Comparison of ENCODE assay signal across 8 cellular contexts in genomic region chr14:103528512-103529382, GRCh38. TPM values are rescaled to one million over a fixed set of nuclear protein-coding genes. Genes with fewer than 3 reads are reported as not detected.
A peak's percentile ranks its signal among the peaks of the same experiment; 100 is the strongest.
DNase-seq lines count a peak whose midpoint lies in the region; ATAC-seq and TF ChIP-seq lines count a peak whose summit lies in the region.

Gene TRMT61A (plus strand): TSS chr14:103529196. CDS start chr14:103529979, 783 bp downstream.

- peaks cover 17% of the 10 kb centered on the region for H3K36me3 Mint-ChIP-seq in activated CD4-positive, alpha-beta T cell treated with anti-CD3 and anti-CD28 coated beads, Interleukin-2, amount 10 ng/mL, durations not matched to agents 24 days and 14 days (ENCODE audit: low read depth)

- H3K4me3 Mint-ChIP-seq in activated CD4-positive, alpha-beta T cell treated with anti-CD3 and anti-CD28 coated beads, Interleukin-2, amount 10 ng/mL, durations not matched to agents 24 days and 14 days = peak within 1 kb of the TSS; percentile 96

- peak within 1 kb of the TSS; percentile 98 for H3K27ac ChIP-seq in cingulate gyrus (ENCODE audit: low read depth, low read length)

- DNase-seq in GM10266 (ENCODE audit: extremely low spot score) (peak; percentile 96), NCI-H460 (ENCODE audit: extremely low read depth, low read depth) (peak; percentile 89), left colon (peak; percentile 88 to 94)
- DNase-seq in activated CD4-positive, alpha-beta T cell treated with anti-CD3 and anti-CD28 coated beads, Interleukin-2, amount 10 ng/mL, durations not matched to agents 24 days and 14 days = peak; percentile 92
- DNase-seq in stimulated activated CD4-positive, alpha-beta T cell treated with anti-CD3 and anti-CD28 coated beads, Interleukin-1b, Interleukin-23, amount 100 ng/mL, for 4 hours (ENCODE audit: low read depth in 2 of 2) = peak; percentile 72 to 74

- H3K27ac Mint-ChIP-seq in activated CD4-positive, alpha-beta T cell treated with anti-CD3 and anti-CD28 coated beads, Interleukin-2, amount 10 ng/mL, durations not matched to agents 24 days and 14 days = peak within 1 kb of the TSS; percentile 97

- intact Hi-C loops in activated CD4-positive, alpha-beta T cell treated with anti-CD3 and anti-CD28 coated beads, Interleukin-2, amount 10 ng/mL, durations not matched to agents 24 days and 14 days (cut with micrococcal nuclease) = loop anchor here (2.0 kb wide), 1 partner anchor 34 kb away; the partner anchor contains the start of genes BAG5 and COA8
- intact Hi-C loops in left colon (cut with DNase I, micrococcal nuclease) = no loop called here

- peaks cover 12% of the 10 kb centered on the region for H3K27me3 Mint-ChIP-seq in activated CD4-positive, alpha-beta T cell treated with anti-CD3 and anti-CD28 coated beads, Interleukin-2, amount 10 ng/mL, durations not matched to agents 24 days and 14 days

- no peak for TF ChIP-seq CTCF in GM10266 (IDR thresholded peaks at IDR 0.05; ENCODE audit: control insufficient read depth, insufficient read depth, low read depth, missing control alignments)

- peak; percentile 42 for ATAC-seq in HG03159 (IDR thresholded peaks at IDR 0.05; ENCODE audit: unreplicated experiment)
- peak; percentile 79 for ATAC-seq in left colon
- no peak for ATAC-seq in HG03342 (IDR thresholded peaks at IDR 0.05; ENCODE audit: unreplicated experiment)

- peaks cover 28% of the 10 kb centered on the region for H3K4me1 Mint-ChIP-seq in activated CD4-positive, alpha-beta T cell treated with anti-CD3 and anti-CD28 coated beads, Interleukin-2, amount 10 ng/mL, durations not matched to agents 24 days and 14 days

- no peaks in the 10 kb centered on the region for H3K9me3 Mint-ChIP-seq in activated CD4-positive, alpha-beta T cell treated with anti-CD3 and anti-CD28 coated beads, Interleukin-2, amount 10 ng/mL, durations not matched to agents 24 days and 14 days

RNA-seq across cellular contexts. Expression of gene TRMT61A, which starts in this region (rescaled TPM):
- 11.6 and 13.5 TPM in 2 replicates for total RNA-seq in NCI-H460 (2014; rRNA removed; shearing (Covaris generic))
- 74.9 and 76.0 TPM in 2 replicates for polyA plus RNA-seq in NCI-H460 (2014; cell fraction: nucleus; rRNA removed)
- total RNA-seq in activated CD4-positive, alpha-beta T cell treated with anti-CD3 and anti-CD28 coated beads, Interleukin-2, amount 10 ng/mL, durations not matched to agents 24 days and 14 days = 22.7 and 23.6 TPM in 2 replicates
- 10 to 100 TPM; 10.1 to 10.6 TPM for total RNA-seq in left colon
